Comparison of ENCODE assay signal across 8 cellular contexts in the genomic region with DNA sequence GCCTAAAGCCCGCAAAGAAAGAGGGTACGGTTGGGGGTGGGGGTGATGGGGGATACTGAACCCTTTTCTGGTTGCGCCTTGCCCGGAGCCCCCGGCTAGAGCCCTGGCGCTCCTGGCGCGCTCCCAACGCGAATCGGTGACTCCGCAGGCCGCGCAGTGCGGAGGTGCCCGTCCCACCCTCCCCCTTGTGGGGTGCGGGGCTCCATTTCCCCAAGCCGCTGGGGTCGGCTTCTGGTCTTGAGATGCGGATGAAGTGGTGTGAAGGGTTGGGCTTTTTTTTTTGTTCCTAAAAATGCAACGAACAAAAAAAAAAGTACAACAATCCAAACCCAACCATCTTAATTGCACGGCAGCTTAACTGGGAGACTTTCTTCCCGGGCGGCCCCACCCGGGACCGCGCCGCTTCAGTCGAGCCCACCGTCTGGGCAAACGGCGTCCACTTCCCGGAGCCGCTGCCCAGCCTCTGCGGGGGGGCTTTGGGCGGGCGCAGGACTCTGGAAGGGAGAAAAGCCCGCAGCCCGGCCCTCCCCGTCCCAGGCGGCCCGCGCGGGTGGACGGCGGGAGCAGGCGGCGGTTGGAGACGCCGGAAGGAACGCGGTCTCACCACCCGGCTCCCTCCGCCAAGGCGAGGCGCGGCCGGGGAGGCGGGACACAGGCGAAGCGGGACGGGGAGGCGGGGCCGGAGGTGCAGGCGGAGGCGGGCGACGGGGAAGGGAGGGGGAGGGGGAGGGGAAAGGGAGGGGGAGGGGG. TPM values are rescaled to one million over a fixed set of nuclear protein-coding genes. Genes with fewer than 3 reads are reported as not detected.
DNase-seq lines count a peak whose midpoint lies in the region; ATAC-seq and TF ChIP-seq lines count a peak whose summit lies in the region.

No MANE protein-coding gene starts in this region.

- H3K27me3 ChIP-seq in mucosa of rectum (ENCODE audit: control insufficient read depth in 2 of 2, insufficient read depth in 2 of 2, low read length in 2 of 2): no peaks in the 10 kb centered on the region

- H3K4me1 ChIP-seq in mucosa of rectum (ENCODE audit: control insufficient read depth in 2 of 2, insufficient read depth in 2 of 2, low read length in 2 of 2): peaks cover 19 to 20% of the 10 kb centered on the region in 2 donors

- peak overlapping the region; percentile 82 for H3K4me3 ChIP-seq in epithelial cell of proximal tubule (ENCODE audit: low read depth, low read length)
- H3K4me3 ChIP-seq in mucosa of rectum (ENCODE audit: low read length in 2 of 2): peak overlapping the region; percentile 76 to 79

- ATAC-seq in GM19372 (IDR thresholded peaks at IDR 0.05; ENCODE audit: low read depth, unreplicated experiment) (peak; percentile 52), HG03565 (IDR thresholded peaks at IDR 0.05; ENCODE audit: unreplicated experiment) (peak; percentile 36)

- H3K9me3 ChIP-seq in mucosa of rectum (ENCODE audit: control insufficient read depth in 2 of 2, low read length in 2 of 2): no peaks in the 10 kb centered on the region

- H3K36me3 ChIP-seq in mucosa of rectum (ENCODE audit: control insufficient read depth in 2 of 2, insufficient read depth in 2 of 2, low read length in 2 of 2): peaks cover 0 to 7% of the 10 kb centered on the region in 2 donors

- TF ChIP-seq CTCF in epithelial cell of proximal tubule (conservative IDR thresholded peaks at IDR 0.05; ENCODE audit: low read depth, low read length): no peak

- DNase-seq in CD1c-positive myeloid dendritic cell (ENCODE audit: extremely low spot score): peak; percentile 95
- DNase-seq in OCI-M1 (lab: John Stamatoyannopoulos, UW): peak; percentile 94
- DNase-seq in activated T-cell treated with anti-CD3 and anti-CD28 coated beads for 48 hours (ENCODE audit: low read depth): peak; percentile 88
- no peak for DNase-seq in epithelial cell of proximal tubule (ENCODE audit: low read depth)
- peak; percentile 66 to 76 for DNase-seq in stimulated activated CD8-positive, alpha-beta memory T cell treated with anti-CD3 and anti-CD28 coated beads, Interleukin-4, amount 100 ng/mL, for 1 hour (ENCODE audit: low read depth in 2 of 2, low spot score in 1 of 2)

- H3K27ac ChIP-seq in mucosa of rectum (ENCODE audit: low read depth in 2 of 2, low read length in 2 of 2): peak overlapping the region; percentile 95

- H3K9ac ChIP-seq in mucosa of rectum (ENCODE audit: low read depth in 1 of 2, low read length in 2 of 2): peak overlapping the region; percentile 84 to 89

RNA-seq across cellular contexts. Expression of a gene that starts 0.5 kb away (rescaled TPM):
- total RNA-seq in epithelial cell of proximal tubule: 12.2 and 13.2 TPM in 2 replicates

RNA-seq across cellular contexts. Expression of a gene that starts 18.9 kb away (rescaled TPM):
- total RNA-seq in epithelial cell of proximal tubule: 0.14 and 2.5 TPM in 2 replicates
